24 cellular contexts compared by ENCODE assay signal in the genomic region with DNA sequence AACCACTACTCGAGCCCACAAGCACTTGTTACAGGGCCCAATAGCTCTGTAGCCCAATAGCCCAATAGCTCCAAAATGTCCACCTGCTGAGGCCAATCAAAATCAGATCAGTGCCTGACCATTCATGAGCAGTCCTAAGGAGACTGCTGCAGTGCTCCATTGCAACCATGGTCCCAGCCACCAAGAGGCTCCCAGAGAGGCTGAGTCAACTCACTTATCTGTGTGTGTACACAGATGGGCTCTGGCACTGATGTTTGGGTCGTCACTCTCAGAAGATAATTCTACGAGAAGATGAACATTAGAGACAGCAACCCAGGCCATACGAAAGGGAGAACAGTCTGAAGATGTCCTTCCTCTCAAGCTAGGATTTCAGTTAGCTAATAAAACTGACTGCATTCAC.
"Had no signal": no experiment of that assay in that cellular context is flagged by ENCODE, and none has a peak within 500 bp of the region (broad histone marks: within the 10 kb centered on the region; RNA-seq: fewer than 3 reads in every experiment).

No MANE protein-coding gene starts in this region.

- H3K4me1 Mint-ChIP-seq: naive B cell; stimulated activated memory B cell treated with anti-CD40 and anti-IgM and Interleukin-4, amounts not matched to agents 10 μg/mL and 1 μg/mL and 100 μg/mL, for 72 hours had no signal

- ATAC-seq: effector memory CD8-positive, alpha-beta T cell; gastrocnemius medialis; left ventricle myocardium superior; lower lobe of right lung; natural killer cell treated with Interleukin-12 subunit alpha and Interleukin-12 subunit beta and Interleukin-15 and Interleukin-18, amount 100 ng/mL, for 72 hours; pancreas; sciatic nerve; stimulated activated memory B cell treated with anti-CD40 and anti-IgM and Interleukin-4, amounts not matched to agents 10 μg/mL and 1 μg/mL and 100 μg/mL, for 72 hours; stimulated activated naive CD8-positive, alpha-beta T cell treated with anti-CD3 and anti-CD28 coated beads, Interleukin-15, Interleukin-2, amounts not matched to agents 100 U/mL and 50 U/mL, for 24 hours had no signal

- FAIRE-seq: endometrium, keratinocyte, pancreas, urothelium cell line had no signal

- H3K4me3 ChIP-seq: coronary artery, gastrocnemius medialis, lower lobe of right lung, pancreas, testis, tibial artery, upper lobe of left lung had no signal

- H3K4me3 Mint-ChIP-seq: effector memory CD8-positive, alpha-beta T cell; naive B cell; natural killer cell treated with Interleukin-12 subunit alpha and Interleukin-12 subunit beta and Interleukin-15 and Interleukin-18, amount 100 ng/mL, for 72 hours; neural crest cell; stimulated activated memory B cell treated with anti-CD40 and anti-IgM and Interleukin-4, amounts not matched to agents 10 μg/mL and 1 μg/mL and 100 μg/mL, for 72 hours had no signal

- H3K27me3 ChIP-seq: gastrocnemius medialis, neutrophil, pancreas, testis, tibial artery, upper lobe of left lung had no signal

- H3K36me3 ChIP-seq: gastrocnemius medialis, lower lobe of right lung, neutrophil, pancreas, tibial artery, upper lobe of left lung had no signal

- DNase-seq: dermis blood vessel endothelial cell; effector memory CD8-positive, alpha-beta T cell; foreskin fibroblast; gastrocnemius medialis; left ventricle myocardium superior; lower lobe of right lung; naive B cell; pancreas; stimulated activated CD4-positive, alpha-beta T cell treated with anti-CD3 and anti-CD28 coated beads, Interleukin-2, amount 100 ng/mL, for 24 hours; stimulated activated CD4-positive, alpha-beta T cell treated with anti-CD3 and anti-CD28 coated beads, Interleukin-4, amount 100 ng/mL, for 24 hours; stimulated activated naive CD8-positive, alpha-beta T cell treated with anti-CD3 and anti-CD28 coated beads, Interleukin-15, Interleukin-2, amounts not matched to agents 100 U/mL and 50 U/mL, for 24 hours; substantia nigra; testis; tibial artery; upper lobe of left lung had no signal

- H3K36me3 Mint-ChIP-seq: naive B cell; natural killer cell treated with Interleukin-12 subunit alpha and Interleukin-12 subunit beta and Interleukin-15 and Interleukin-18, amount 100 ng/mL, for 72 hours; stimulated activated memory B cell treated with anti-CD40 and anti-IgM and Interleukin-4, amounts not matched to agents 10 μg/mL and 1 μg/mL and 100 μg/mL, for 72 hours had no signal

- H3K9me3 Mint-ChIP-seq: effector memory CD8-positive, alpha-beta T cell; naive B cell; natural killer cell treated with Interleukin-12 subunit alpha and Interleukin-12 subunit beta and Interleukin-15 and Interleukin-18, amount 100 ng/mL, for 72 hours; stimulated activated memory B cell treated with anti-CD40 and anti-IgM and Interleukin-4, amounts not matched to agents 10 μg/mL and 1 μg/mL and 100 μg/mL, for 72 hours had no signal

- H3K27ac Mint-ChIP-seq: effector memory CD8-positive, alpha-beta T cell; natural killer cell treated with Interleukin-12 subunit alpha and Interleukin-12 subunit beta and Interleukin-15 and Interleukin-18, amount 100 ng/mL, for 72 hours; stimulated activated memory B cell treated with anti-CD40 and anti-IgM and Interleukin-4, amounts not matched to agents 10 μg/mL and 1 μg/mL and 100 μg/mL, for 72 hours had no signal
